20 cellular contexts compared by ENCODE assay signal in the genomic region with DNA sequence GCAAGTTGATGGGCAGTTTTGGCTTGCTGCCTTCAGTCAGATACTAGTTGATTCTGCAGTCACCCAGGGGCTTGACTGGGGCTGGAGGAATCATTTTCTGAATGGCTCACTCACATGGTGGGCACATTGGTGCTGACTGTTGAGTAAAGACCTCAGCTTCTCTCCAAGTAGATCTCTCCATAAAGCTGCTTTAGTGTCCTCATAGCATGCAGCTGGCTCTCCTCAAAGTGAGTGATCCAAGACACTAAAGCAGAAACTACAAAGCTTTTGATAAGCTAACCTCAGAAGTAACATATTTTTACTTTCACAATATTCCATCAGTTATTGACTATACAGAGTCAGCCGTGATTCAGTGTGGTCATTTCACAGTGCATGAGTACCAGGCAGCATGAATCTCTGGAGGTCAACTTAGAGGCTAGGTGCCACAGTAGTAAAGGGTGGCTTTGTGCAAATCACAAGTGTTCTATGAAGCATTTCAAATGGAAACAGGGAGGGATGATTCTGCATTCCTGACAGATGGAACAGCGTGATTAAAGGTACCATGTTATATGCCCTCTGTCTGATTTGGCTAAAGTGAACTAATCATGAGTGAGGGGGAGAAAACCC. TPM values are rescaled to one million over a fixed set of nuclear protein-coding genes. Genes with fewer than 3 reads are reported as not detected.
"Had no signal": no experiment of that assay in that cellular context is flagged by ENCODE, and none has a peak within 500 bp of the region (broad histone marks: within the 10 kb centered on the region; RNA-seq: fewer than 3 reads in every experiment).

No MANE protein-coding gene starts in this region.

- ATAC-seq: gastroesophageal sphincter, heart left ventricle, left lobe of liver, lower lobe of right lung, T-helper 17 cell had no signal

- H3K4me3 Mint-ChIP-seq: activated CD4-positive, alpha-beta T cell treated with anti-CD3 and anti-CD28 coated beads, Interleukin-2, amount 10 ng/mL, durations not matched to agents 7 days and 5 days; activated naive CD4-positive, alpha-beta T cell treated with anti-CD3 and anti-CD28 coated beads, Interleukin-2, amount 50 U/mL, for 24 hours; activated T-cell treated with anti-CD3 and anti-CD28 coated beads, Interleukin-2, amount 50 U/mL, for 4 hours; central memory CD8-positive, alpha-beta T cell; naive B cell; neural progenitor cell; T-helper 17 cell had no signal

- H3K4me1 Mint-ChIP-seq: activated naive CD4-positive, alpha-beta T cell treated with anti-CD3 and anti-CD28 coated beads, Interleukin-2, amount 50 U/mL, for 24 hours; central memory CD8-positive, alpha-beta T cell had no signal

- H3K36me3 Mint-ChIP-seq: activated naive CD4-positive, alpha-beta T cell treated with anti-CD3 and anti-CD28 coated beads, Interleukin-2, amount 50 U/mL, for 24 hours; naive B cell; neural progenitor cell had no signal

- H3K27ac Mint-ChIP-seq: activated CD4-positive, alpha-beta T cell treated with anti-CD3 and anti-CD28 coated beads, Interleukin-2, amount 10 ng/mL, durations not matched to agents 7 days and 5 days; activated naive CD4-positive, alpha-beta T cell treated with anti-CD3 and anti-CD28 coated beads, Interleukin-2, amount 50 U/mL, for 24 hours; neural progenitor cell; T-helper 17 cell had no signal

- H3K27me3 Mint-ChIP-seq: activated CD4-positive, alpha-beta T cell treated with anti-CD3 and anti-CD28 coated beads, Interleukin-2, amount 10 ng/mL, durations not matched to agents 7 days and 5 days; activated naive CD4-positive, alpha-beta T cell treated with anti-CD3 and anti-CD28 coated beads, Interleukin-2, amount 50 U/mL, for 24 hours; central memory CD8-positive, alpha-beta T cell; naive B cell had no signal

- DNase-seq: activated CD4-positive, alpha-beta T cell treated with anti-CD3 and anti-CD28 coated beads, Interleukin-2, amount 10 ng/mL, durations not matched to agents 7 days and 5 days; activated CD4-positive, CD25-positive, alpha-beta regulatory T cell; activated gamma-delta T cell; activated T-cell treated with anti-CD3 and anti-CD28 coated beads, Interleukin-2, amount 50 U/mL, for 4 hours; amniotic stem cell; effector memory CD4-positive, alpha-beta T cell; heart left ventricle; lower lobe of right lung; naive B cell; spleen; stimulated activated CD4-positive, alpha-beta T cell treated with anti-CD3 and anti-CD28 coated beads, Interleukin-4, amount 100 ng/mL, for 24 hours; stomach; T-helper 17 cell had no signal

- H3K9me3 Mint-ChIP-seq: activated CD4-positive, alpha-beta T cell treated with anti-CD3 and anti-CD28 coated beads, Interleukin-2, amount 10 ng/mL, durations not matched to agents 7 days and 5 days; activated naive CD4-positive, alpha-beta T cell treated with anti-CD3 and anti-CD28 coated beads, Interleukin-2, amount 50 U/mL, for 24 hours; activated T-cell treated with anti-CD3 and anti-CD28 coated beads, Interleukin-2, amount 50 U/mL, for 4 hours; central memory CD8-positive, alpha-beta T cell; naive B cell; neural progenitor cell had no signal

RNA-seq across cellular contexts. Expression of a gene that starts 24.3 kb away (rescaled TPM):
- total RNA-seq: endothelial cell of umbilical vein had no signal

RNA-seq across cellular contexts. Expression of a gene that starts 38.6 kb away (rescaled TPM):
- total RNA-seq: endothelial cell of umbilical vein, osteoblast had no signal
